1 cellular context compared by ENCODE assay signal in genomic region chr17:44322236-44322895, GRCh38.
TF ChIP-seq lines count a peak whose summit lies in the region.

No MANE protein-coding gene starts in this region.

TF ChIP-seq in WTC11, 78 proteins besides CTCF, POLR2A, EP300 and RAD21 (continued from another document):
- TF ChIP-seq, protein P1, sequence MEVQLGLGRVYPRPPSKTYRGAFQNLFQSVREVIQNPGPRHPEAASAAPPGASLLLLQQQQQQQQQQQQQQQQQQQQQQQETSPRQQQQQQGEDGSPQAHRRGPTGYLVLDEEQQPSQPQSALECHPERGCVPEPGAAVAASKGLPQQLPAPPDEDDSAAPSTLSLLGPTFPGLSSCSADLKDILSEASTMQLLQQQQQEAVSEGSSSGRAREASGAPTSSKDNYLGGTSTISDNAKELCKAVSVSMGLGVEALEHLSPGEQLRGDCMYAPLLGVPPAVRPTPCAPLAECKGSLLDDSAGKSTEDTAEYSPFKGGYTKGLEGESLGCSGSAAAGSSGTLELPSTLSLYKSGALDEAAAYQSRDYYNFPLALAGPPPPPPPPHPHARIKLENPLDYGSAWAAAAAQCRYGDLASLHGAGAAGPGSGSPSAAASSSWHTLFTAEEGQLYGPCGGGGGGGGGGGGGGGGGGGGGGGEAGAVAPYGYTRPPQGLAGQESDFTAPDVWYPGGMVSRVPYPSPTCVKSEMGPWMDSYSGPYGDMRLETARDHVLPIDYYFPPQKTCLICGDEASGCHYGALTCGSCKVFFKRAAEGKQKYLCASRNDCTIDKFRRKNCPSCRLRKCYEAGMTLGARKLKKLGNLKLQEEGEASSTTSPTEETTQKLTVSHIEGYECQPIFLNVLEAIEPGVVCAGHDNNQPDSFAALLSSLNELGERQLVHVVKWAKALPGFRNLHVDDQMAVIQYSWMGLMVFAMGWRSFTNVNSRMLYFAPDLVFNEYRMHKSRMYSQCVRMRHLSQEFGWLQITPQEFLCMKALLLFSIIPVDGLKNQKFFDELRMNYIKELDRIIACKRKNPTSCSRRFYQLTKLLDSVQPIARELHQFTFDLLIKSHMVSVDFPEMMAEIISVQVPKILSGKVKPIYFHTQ (CRISPR knock-in tag; IDR thresholded peaks at IDR 0.05) = no peak
- TF ChIP-seq ZNF263 (CRISPR knock-in tag; IDR thresholded peaks at IDR 0.05; ENCODE audit: low read depth) (no peak), ZNF423 (CRISPR knock-in tag; IDR thresholded peaks at IDR 0.05) (no peak), GABPB1 (CRISPR knock-in tag; IDR thresholded peaks at IDR 0.05) (no peak), ZSCAN18 (CRISPR knock-in tag; IDR thresholded peaks at IDR 0.05) (no peak), FOXK1 (CRISPR knock-in tag; IDR thresholded peaks at IDR 0.05) (no peak), SOX15 (CRISPR knock-in tag; IDR thresholded peaks at IDR 0.05) (no peak)
- TF ChIP-seq, protein P2, sequence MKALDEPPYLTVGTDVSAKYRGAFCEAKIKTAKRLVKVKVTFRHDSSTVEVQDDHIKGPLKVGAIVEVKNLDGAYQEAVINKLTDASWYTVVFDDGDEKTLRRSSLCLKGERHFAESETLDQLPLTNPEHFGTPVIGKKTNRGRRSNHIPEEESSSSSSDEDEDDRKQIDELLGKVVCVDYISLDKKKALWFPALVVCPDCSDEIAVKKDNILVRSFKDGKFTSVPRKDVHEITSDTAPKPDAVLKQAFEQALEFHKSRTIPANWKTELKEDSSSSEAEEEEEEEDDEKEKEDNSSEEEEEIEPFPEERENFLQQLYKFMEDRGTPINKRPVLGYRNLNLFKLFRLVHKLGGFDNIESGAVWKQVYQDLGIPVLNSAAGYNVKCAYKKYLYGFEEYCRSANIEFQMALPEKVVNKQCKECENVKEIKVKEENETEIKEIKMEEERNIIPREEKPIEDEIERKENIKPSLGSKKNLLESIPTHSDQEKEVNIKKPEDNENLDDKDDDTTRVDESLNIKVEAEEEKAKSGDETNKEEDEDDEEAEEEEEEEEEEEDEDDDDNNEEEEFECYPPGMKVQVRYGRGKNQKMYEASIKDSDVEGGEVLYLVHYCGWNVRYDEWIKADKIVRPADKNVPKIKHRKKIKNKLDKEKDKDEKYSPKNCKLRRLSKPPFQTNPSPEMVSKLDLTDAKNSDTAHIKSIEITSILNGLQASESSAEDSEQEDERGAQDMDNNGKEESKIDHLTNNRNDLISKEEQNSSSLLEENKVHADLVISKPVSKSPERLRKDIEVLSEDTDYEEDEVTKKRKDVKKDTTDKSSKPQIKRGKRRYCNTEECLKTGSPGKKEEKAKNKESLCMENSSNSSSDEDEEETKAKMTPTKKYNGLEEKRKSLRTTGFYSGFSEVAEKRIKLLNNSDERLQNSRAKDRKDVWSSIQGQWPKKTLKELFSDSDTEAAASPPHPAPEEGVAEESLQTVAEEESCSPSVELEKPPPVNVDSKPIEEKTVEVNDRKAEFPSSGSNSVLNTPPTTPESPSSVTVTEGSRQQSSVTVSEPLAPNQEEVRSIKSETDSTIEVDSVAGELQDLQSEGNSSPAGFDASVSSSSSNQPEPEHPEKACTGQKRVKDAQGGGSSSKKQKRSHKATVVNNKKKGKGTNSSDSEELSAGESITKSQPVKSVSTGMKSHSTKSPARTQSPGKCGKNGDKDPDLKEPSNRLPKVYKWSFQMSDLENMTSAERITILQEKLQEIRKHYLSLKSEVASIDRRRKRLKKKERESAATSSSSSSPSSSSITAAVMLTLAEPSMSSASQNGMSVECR (CRISPR knock-in tag; IDR thresholded peaks at IDR 0.05; ENCODE audit: borderline replicate concordance) = no peak
- TF ChIP-seq, protein P3, sequence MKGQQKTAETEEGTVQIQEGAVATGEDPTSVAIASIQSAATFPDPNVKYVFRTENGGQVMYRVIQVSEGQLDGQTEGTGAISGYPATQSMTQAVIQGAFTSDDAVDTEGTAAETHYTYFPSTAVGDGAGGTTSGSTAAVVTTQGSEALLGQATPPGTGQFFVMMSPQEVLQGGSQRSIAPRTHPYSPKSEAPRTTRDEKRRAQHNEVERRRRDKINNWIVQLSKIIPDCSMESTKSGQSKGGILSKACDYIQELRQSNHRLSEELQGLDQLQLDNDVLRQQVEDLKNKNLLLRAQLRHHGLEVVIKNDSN (CRISPR knock-in tag; IDR thresholded peaks at IDR 0.05) = no peak
